Comparison of ENCODE assay signal across 14 cellular contexts in genomic region chr4:6875431-6875831, GRCh38. TPM values are rescaled to one million over a fixed set of nuclear protein-coding genes. Genes with fewer than 3 reads are reported as not detected.
DNase-seq lines count a peak whose midpoint lies in the region; ATAC-seq and TF ChIP-seq lines count a peak whose summit lies in the region.
"Had no signal": no experiment of that assay in that cellular context is flagged by ENCODE, and none has a peak within 500 bp of the region (broad histone marks: within the 10 kb centered on the region; RNA-seq: fewer than 3 reads in every experiment).

No MANE protein-coding gene starts in this region.

- peak; percentile 89 for ATAC-seq in activated B cell treated with CpG ODN at 0.5 μM for 24 hours (ENCODE audit: low read depth)
- peak; percentile 24 for ATAC-seq in left lobe of liver
- no peak for ATAC-seq in activated naive CD8-positive, alpha-beta T cell treated with anti-CD3 and anti-CD28 coated beads, Interleukin-2, amount 50 U/mL, for 24 hours
- no peak for ATAC-seq in GM18909 (IDR thresholded peaks at IDR 0.05; ENCODE audit: poor library complexity, unreplicated experiment)

- H3K4me3 ChIP-seq in subcutaneous abdominal adipose tissue (ENCODE audit: low read depth in 1 of 5, low read length in 5 of 5), result peak overlapping the region in 1 of 5 donors; percentile 2
- H3K4me3 ChIP-seq: thyroid gland had no signal

- H3K36me3 ChIP-seq in subcutaneous abdominal adipose tissue (ENCODE audit: control insufficient read depth in 5 of 5, insufficient read depth in 5 of 5, low read length in 5 of 5), result peaks cover 3 to 81% (median 72%) of the 10 kb centered on the region in 5 donors

- no peaks in the 10 kb centered on the region for H3K9me3 ChIP-seq in subcutaneous abdominal adipose tissue (ENCODE audit: control insufficient read depth in 5 of 5, low read length in 5 of 5)
- H3K9me3 ChIP-seq: thyroid gland had no signal

- intact Hi-C loops in activated B cell treated with CpG ODN at 0.5 μM for 24 hours (cut with micrococcal nuclease), result loop anchor here (2.0 to 10.0 kb wide), 2 partner anchors 301 to 625 kb away; partner anchors contain the start of gene MAN2B2

- no peak for TF ChIP-seq CTCF in activated B cell treated with CpG ODN at 0.5 μM for 24 hours (IDR thresholded peaks at IDR 0.05)

- H3K36me3 Mint-ChIP-seq in activated B cell treated with CpG ODN at 0.5 μM for 24 hours (ENCODE audit: low read depth), result peaks cover 61% of the 10 kb centered on the region
- H3K36me3 Mint-ChIP-seq in activated naive CD8-positive, alpha-beta T cell treated with anti-CD3 and anti-CD28 coated beads, Interleukin-2, amount 50 U/mL, for 24 hours (ENCODE audit: low read depth), result peaks cover 26% of the 10 kb centered on the region

- peak overlapping the region in 1 of 5 donors; percentile 59 for H3K9ac ChIP-seq in subcutaneous abdominal adipose tissue (ENCODE audit: low read length in 5 of 5)

- H3K4me1 Mint-ChIP-seq in activated B cell treated with CpG ODN at 0.5 μM for 24 hours, result peaks cover 12% of the 10 kb centered on the region
- H3K4me1 Mint-ChIP-seq in activated naive CD8-positive, alpha-beta T cell treated with anti-CD3 and anti-CD28 coated beads, Interleukin-2, amount 50 U/mL, for 24 hours, result no peaks in the 10 kb centered on the region

- DNase-seq in DMS 273 (lab: John Stamatoyannopoulos, UW; ENCODE audit: unreplicated experiment) (peak; percentile 53), DMS 273 treated with DMSO at 0.1 percent for 48 hours (lab: John Stamatoyannopoulos, UW) (no peak), activated B cell treated with CpG ODN at 0.5 μM for 24 hours (no peak), left lobe of liver (ENCODE audit: low spot score) (no peak), NCI-H1694 (lab: John Stamatoyannopoulos, UW) (no peak)
- DNase-seq in activated naive CD8-positive, alpha-beta T cell treated with anti-CD3 and anti-CD28 coated beads, Interleukin-2, amount 50 U/mL, for 24 hours, result no peak
- DNase-seq: effector memory CD4-positive, alpha-beta T cell; GOT3; NCI-H187 treated with DMSO at 0.1 percent for 48 hours; thyroid gland had no signal

- H3K27me3 Mint-ChIP-seq in activated B cell treated with CpG ODN at 0.5 μM for 24 hours, result no peaks in the 10 kb centered on the region
- H3K27me3 Mint-ChIP-seq in activated naive CD8-positive, alpha-beta T cell treated with anti-CD3 and anti-CD28 coated beads, Interleukin-2, amount 50 U/mL, for 24 hours, result no peaks in the 10 kb centered on the region

- no peaks in the 10 kb centered on the region for H3K27me3 ChIP-seq in subcutaneous abdominal adipose tissue (ENCODE audit: control insufficient read depth in 5 of 5, insufficient read depth in 4 of 5, low read length in 5 of 5)
- H3K27me3 ChIP-seq: thyroid gland had no signal

- H3K9me3 Mint-ChIP-seq in activated B cell treated with CpG ODN at 0.5 μM for 24 hours, result no peaks in the 10 kb centered on the region
- H3K9me3 Mint-ChIP-seq in activated naive CD8-positive, alpha-beta T cell treated with anti-CD3 and anti-CD28 coated beads, Interleukin-2, amount 50 U/mL, for 24 hours, result no peaks in the 10 kb centered on the region
- H3K9me3 Mint-ChIP-seq: T-helper 2 cell treated with Interferon-gamma antibody and Interleukin-4, amounts not matched to agents 5 μg/mL and 100 μg/mL, for 36 hours had no signal

- H3K27ac ChIP-seq in subcutaneous abdominal adipose tissue (ENCODE audit: low read depth, low read length), result peak overlapping the region; percentile 91
- H3K27ac ChIP-seq: 22Rv1, thyroid gland had no signal

- peak overlapping the region; percentile 41 for H3K27ac Mint-ChIP-seq in activated B cell treated with CpG ODN at 0.5 μM for 24 hours
- H3K27ac Mint-ChIP-seq in activated naive CD8-positive, alpha-beta T cell treated with anti-CD3 and anti-CD28 coated beads, Interleukin-2, amount 50 U/mL, for 24 hours, result no peak overlapping the region

- H3K4me1 ChIP-seq in subcutaneous abdominal adipose tissue (ENCODE audit: control insufficient read depth in 5 of 5, insufficient read depth in 5 of 5, low read length in 5 of 5), result peaks cover 3 to 46% (median 35%) of the 10 kb centered on the region in 5 donors

- POLR2A ChIA-PET in activated B cell treated with CpG ODN at 0.5 μM for 24 hours (lab: Charles Lee), result no interaction called here

- CTCF ChIA-PET in activated B cell treated with CpG ODN at 0.5 μM for 24 hours (lab: Charles Lee), result interaction anchor here (1.0 to 3.8 kb wide), 3 partner anchors 109 to 195 kb away, joined by 3 to 117 read pairs (median 3); partner anchors contain the start of gene BLOC1S4

- no peak overlapping the region for H3K4me3 Mint-ChIP-seq in activated B cell treated with CpG ODN at 0.5 μM for 24 hours
- no peak overlapping the region for H3K4me3 Mint-ChIP-seq in activated naive CD8-positive, alpha-beta T cell treated with anti-CD3 and anti-CD28 coated beads, Interleukin-2, amount 50 U/mL, for 24 hours
- H3K4me3 Mint-ChIP-seq: T-helper 2 cell treated with Interferon-gamma antibody and Interleukin-4, amounts not matched to agents 5 μg/mL and 100 μg/mL, for 36 hours had no signal

RNA-seq across cellular contexts. Expression of gene TBC1D14, which starts 34.2 kb away (rescaled TPM):
- total RNA-seq in activated B cell treated with CpG ODN at 0.5 μM for 24 hours (35.1 and 35.2 TPM in 2 replicates), left lobe of liver (29.3 TPM)

Comparison
In these comparisons a context has a peak if more than half of its experiments do, and no peak if none do; other contexts are left out.
1. ATAC-seq: peak in activated B cell treated with CpG ODN at 0.5 μM for 24 hours (single experiment) and left lobe of liver (single experiment); none in activated naive CD8-positive, alpha-beta T cell treated with anti-CD3 and anti-CD28 coated beads, Interleukin-2, amount 50 U/mL, for 24 hours (single experiment) and GM18909 (single experiment).